In the genomic region with DNA sequence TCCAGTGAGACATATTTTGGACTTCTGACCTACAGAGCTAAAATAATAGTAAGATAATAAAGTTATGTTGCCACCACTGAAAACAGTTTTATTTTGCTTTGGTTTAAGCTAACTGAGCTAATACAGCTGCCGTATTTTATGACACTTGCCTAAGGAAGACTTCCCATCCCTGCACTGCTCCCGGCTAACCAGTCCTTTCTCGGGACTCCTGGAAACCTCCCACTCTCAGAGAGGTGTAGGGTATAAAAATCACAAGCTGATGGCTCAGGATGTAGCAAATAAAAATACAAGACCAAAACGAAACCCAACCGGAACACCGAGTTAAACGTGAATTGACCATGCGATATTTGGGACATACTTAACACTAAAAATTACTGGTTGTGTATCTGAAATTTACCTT, we compare ENCODE assay signal across 1 cellular context.
TF ChIP-seq lines count a peak whose summit lies in the region.

No MANE protein-coding gene starts in this region.

TF ChIP-seq in WTC11, 78 proteins besides CTCF, POLR2A, EP300 and RAD21 (continued from another document):
- TF ChIP-seq, protein P1, sequence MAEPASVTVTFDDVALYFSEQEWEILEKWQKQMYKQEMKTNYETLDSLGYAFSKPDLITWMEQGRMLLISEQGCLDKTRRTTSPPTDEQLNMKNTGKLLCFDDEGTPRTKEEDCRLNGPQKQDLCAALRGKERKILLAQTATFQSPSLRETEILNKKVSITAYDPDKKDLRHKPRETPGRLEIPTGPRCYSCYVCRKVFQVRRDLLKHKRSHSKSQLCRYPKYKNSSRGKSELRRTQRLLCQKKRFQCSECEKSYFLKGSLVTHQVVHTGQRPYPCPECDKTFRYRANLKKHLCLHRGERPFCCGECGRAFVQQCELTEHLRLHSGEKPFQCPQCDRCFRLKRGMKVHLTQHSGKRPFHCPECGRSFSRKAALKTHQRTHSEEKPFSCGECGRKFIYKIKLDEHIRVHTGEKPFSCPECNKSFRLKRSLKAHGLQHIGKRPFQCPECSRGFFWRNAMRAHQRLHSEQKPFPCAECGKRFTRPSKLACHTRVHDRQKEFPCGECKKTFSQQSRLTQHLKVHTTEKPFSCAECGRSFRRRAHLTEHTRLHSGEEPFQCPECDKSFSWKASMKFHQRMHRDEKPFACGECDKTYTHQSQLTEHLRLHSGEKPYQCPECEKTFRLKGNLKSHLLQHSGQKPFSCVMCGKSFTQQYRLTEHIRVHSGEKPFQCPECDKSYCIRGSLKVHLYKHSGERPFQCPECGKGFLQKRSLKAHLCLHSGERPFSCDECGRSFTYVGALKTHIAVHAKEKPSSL (CRISPR knock-in tag; conservative IDR thresholded peaks at IDR 0.05), result no peak
- TF ChIP-seq TEAD1 (CRISPR knock-in tag; IDR thresholded peaks at IDR 0.05), result no peak
- no peak for TF ChIP-seq NR1H2 (CRISPR knock-in tag; IDR thresholded peaks at IDR 0.05)
- TF ChIP-seq ZNF423 (CRISPR knock-in tag; IDR thresholded peaks at IDR 0.05), result no peak
- TF ChIP-seq, protein P2, sequence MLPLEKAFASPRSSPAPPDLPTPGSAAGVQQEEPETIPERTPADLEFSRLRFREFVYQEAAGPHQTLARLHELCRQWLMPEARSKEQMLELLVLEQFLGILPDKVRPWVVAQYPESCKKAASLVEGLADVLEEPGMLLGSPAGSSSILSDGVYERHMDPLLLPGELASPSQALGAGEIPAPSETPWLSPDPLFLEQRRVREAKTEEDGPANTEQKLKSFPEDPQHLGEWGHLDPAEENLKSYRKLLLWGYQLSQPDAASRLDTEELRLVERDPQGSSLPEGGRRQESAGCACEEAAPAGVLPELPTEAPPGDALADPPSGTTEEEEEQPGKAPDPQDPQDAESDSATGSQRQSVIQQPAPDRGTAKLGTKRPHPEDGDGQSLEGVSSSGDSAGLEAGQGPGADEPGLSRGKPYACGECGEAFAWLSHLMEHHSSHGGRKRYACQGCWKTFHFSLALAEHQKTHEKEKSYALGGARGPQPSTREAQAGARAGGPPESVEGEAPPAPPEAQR (CRISPR knock-in tag; IDR thresholded peaks at IDR 0.05), result no peak
- TF ChIP-seq, protein P3, sequence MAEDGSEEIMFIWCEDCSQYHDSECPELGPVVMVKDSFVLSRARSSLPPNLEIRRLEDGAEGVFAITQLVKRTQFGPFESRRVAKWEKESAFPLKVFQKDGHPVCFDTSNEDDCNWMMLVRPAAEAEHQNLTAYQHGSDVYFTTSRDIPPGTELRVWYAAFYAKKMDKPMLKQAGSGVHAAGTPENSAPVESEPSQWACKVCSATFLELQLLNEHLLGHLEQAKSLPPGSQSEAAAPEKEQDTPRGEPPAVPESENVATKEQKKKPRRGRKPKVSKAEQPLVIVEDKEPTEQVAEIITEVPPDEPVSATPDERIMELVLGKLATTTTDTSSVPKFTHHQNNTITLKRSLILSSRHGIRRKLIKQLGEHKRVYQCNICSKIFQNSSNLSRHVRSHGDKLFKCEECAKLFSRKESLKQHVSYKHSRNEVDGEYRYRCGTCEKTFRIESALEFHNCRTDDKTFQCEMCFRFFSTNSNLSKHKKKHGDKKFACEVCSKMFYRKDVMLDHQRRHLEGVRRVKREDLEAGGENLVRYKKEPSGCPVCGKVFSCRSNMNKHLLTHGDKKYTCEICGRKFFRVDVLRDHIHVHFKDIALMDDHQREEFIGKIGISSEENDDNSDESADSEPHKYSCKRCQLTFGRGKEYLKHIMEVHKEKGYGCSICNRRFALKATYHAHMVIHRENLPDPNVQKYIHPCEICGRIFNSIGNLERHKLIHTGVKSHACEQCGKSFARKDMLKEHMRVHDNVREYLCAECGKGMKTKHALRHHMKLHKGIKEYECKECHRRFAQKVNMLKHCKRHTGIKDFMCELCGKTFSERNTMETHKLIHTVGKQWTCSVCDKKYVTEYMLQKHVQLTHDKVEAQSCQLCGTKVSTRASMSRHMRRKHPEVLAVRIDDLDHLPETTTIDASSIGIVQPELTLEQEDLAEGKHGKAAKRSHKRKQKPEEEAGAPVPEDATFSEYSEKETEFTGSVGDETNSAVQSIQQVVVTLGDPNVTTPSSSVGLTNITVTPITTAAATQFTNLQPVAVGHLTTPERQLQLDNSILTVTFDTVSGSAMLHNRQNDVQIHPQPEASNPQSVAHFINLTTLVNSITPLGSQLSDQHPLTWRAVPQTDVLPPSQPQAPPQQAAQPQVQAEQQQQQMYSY (CRISPR knock-in tag; IDR thresholded peaks at IDR 0.05), result no peak
- TF ChIP-seq, protein P4, sequence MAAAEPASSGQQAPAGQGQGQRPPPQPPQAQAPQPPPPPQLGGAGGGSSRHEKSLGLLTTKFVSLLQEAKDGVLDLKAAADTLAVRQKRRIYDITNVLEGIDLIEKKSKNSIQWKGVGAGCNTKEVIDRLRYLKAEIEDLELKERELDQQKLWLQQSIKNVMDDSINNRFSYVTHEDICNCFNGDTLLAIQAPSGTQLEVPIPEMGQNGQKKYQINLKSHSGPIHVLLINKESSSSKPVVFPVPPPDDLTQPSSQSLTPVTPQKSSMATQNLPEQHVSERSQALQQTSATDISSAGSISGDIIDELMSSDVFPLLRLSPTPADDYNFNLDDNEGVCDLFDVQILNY (CRISPR knock-in tag; IDR thresholded peaks at IDR 0.05), result no peak
